In the genomic region with DNA sequence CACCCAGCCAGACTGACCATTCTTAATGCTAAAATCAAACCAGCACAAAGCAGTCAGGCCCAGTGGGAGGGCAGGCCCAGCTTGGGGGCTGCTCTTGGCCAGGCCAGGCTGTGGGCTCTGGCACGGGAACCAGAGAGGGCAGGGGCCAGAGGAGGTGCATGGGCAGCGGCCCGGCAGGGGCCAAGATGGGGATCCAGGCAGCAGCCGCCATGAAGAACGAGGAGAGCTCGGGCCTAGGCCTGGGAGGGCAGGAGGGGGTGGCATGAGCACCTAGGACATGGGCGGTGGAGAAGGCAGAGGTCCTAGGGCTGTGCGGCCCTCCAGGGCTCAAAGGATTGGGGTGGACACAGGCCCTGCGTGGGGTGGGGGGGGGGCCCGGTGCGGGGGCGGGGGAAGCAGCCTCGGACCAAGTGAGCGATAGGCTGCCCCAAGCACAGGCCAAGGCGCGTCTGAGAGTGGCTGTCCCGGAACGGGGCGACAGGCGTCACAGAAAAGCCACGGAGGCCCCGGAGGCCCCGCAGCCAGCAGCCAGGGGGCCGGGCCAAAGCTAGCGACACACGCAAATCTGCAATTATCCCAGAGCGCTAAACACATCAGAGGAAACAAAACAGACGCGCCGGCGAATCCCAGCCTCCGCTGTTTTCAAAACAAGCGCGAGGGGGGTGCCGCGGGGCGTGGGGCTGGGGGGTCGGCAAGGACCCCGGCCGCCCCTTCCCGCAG, we compare ENCODE assay signal across 1 cellular context.
TF ChIP-seq lines count a peak whose summit lies in the region.

No MANE protein-coding gene starts in this region.

TF ChIP-seq in WTC11, 78 proteins besides CTCF, POLR2A, EP300 and RAD21 (continued from another document):
- TF ChIP-seq, protein P1, sequence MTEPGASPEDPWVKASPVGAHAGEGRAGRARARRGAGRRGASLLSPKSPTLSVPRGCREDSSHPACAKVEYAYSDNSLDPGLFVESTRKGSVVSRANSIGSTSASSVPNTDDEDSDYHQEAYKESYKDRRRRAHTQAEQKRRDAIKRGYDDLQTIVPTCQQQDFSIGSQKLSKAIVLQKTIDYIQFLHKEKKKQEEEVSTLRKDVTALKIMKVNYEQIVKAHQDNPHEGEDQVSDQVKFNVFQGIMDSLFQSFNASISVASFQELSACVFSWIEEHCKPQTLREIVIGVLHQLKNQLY (CRISPR knock-in tag; IDR thresholded peaks at IDR 0.05) = no peak
- TF ChIP-seq SMAD4 (CRISPR knock-in tag; IDR thresholded peaks at IDR 0.05) = no peak
- no peak for TF ChIP-seq TEAD1 (CRISPR knock-in tag; IDR thresholded peaks at IDR 0.05)
- TF ChIP-seq, protein P2, sequence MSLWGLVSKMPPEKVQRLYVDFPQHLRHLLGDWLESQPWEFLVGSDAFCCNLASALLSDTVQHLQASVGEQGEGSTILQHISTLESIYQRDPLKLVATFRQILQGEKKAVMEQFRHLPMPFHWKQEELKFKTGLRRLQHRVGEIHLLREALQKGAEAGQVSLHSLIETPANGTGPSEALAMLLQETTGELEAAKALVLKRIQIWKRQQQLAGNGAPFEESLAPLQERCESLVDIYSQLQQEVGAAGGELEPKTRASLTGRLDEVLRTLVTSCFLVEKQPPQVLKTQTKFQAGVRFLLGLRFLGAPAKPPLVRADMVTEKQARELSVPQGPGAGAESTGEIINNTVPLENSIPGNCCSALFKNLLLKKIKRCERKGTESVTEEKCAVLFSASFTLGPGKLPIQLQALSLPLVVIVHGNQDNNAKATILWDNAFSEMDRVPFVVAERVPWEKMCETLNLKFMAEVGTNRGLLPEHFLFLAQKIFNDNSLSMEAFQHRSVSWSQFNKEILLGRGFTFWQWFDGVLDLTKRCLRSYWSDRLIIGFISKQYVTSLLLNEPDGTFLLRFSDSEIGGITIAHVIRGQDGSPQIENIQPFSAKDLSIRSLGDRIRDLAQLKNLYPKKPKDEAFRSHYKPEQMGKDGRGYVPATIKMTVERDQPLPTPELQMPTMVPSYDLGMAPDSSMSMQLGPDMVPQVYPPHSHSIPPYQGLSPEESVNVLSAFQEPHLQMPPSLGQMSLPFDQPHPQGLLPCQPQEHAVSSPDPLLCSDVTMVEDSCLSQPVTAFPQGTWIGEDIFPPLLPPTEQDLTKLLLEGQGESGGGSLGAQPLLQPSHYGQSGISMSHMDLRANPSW (CRISPR knock-in tag; conservative IDR thresholded peaks at IDR 0.05; ENCODE audit: low read depth) = no peak
- TF ChIP-seq, protein P3, sequence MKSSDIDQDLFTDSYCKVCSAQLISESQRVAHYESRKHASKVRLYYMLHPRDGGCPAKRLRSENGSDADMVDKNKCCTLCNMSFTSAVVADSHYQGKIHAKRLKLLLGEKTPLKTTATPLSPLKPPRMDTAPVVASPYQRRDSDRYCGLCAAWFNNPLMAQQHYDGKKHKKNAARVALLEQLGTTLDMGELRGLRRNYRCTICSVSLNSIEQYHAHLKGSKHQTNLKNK (CRISPR knock-in tag; IDR thresholded peaks at IDR 0.05) = no peak
- no peak for TF ChIP-seq EMX1 (CRISPR knock-in tag; IDR thresholded peaks at IDR 0.05)
- TF ChIP-seq ATF1 (CRISPR knock-in tag; IDR thresholded peaks at IDR 0.05) = no peak
